ENCODE assay signal across 1 cellular context in genomic region chr13:110799246-110800236, GRCh38.
TF ChIP-seq lines count a peak whose summit lies in the region.

No MANE protein-coding gene starts in this region.

TF ChIP-seq in GM12878, 131 proteins besides CTCF, POLR2A, EP300 and RAD21 (continued from another document):
- TF ChIP-seq NRF1 (conservative IDR thresholded peaks at IDR 0.05; ENCODE audit: low read depth, low read length) = no peak
TF ChIP-seq in GM12878: peak in this region for 0.
